23 cellular contexts compared by ENCODE assay signal in genomic region chr11:44528103-44528502, GRCh38. TPM values are rescaled to one million over a fixed set of nuclear protein-coding genes. Genes with fewer than 3 reads are reported as not detected.
DNase-seq lines count a peak whose midpoint lies in the region; ATAC-seq, FAIRE-seq and TF ChIP-seq lines count a peak whose summit lies in the region.
"Had no signal": no experiment of that assay in that cellular context is flagged by ENCODE, and none has a peak within 500 bp of the region (broad histone marks: within the 10 kb centered on the region; RNA-seq: fewer than 3 reads in every experiment).

No MANE protein-coding gene starts in this region.

- H3K4ac ChIP-seq in H1 (replicated peaks; ENCODE audit: insufficient read length, low read depth, low read length), result no peak overlapping the region

- TF ChIP-seq RAD21 in H1 (IDR thresholded peaks at IDR 0.05 in 1 of 2, conservative IDR thresholded peaks at IDR 0.05 in 1 of 2; ENCODE audit: low read depth in 2 of 2, low read length in 2 of 2), result no peak

- POLR2A ChIA-PET in H1 (lab: Charles Lee; ENCODE audit: partially characterized antibody), result no interaction called here

- no peak overlapping the region for H2AK5ac ChIP-seq in H1 (ENCODE audit: low read depth, low read length)

- no peaks in the 10 kb centered on the region for H3K9me3 ChIP-seq in H1 (ENCODE audit: insufficient read depth in 2 of 2, low read depth in 1 of 2, low read length in 1 of 2)
- H3K9me3 ChIP-seq: esophagus squamous epithelium, suprapubic skin, uterus had no signal

- H4K91ac ChIP-seq in H1 (replicated peaks; ENCODE audit: insufficient read length, low read length), result no peak overlapping the region

- H3K4me3 Mint-ChIP-seq in activated CD8-positive, alpha-beta memory T cell treated with anti-CD3 and anti-CD28 coated beads, Interleukin-2, amount 10 ng/mL, durations not matched to agents 7 days and 5 days, result no peak overlapping the region
- H3K4me3 Mint-ChIP-seq in glutamatergic neuron (ENCODE audit: unreplicated experiment), result no peak overlapping the region
- H3K4me3 Mint-ChIP-seq: CD14-positive monocyte; endodermal cell; naive thymus-derived CD8-positive, alpha-beta T cell had no signal

- CTCF ChIA-PET in activated CD8-positive, alpha-beta memory T cell treated with anti-CD3 and anti-CD28 coated beads, Interleukin-2, amount 10 ng/mL, durations not matched to agents 7 days and 5 days (lab: Charles Lee), result interaction anchor here (1.5 kb wide), 1 partner anchor 89 kb away, joined by 5 read pairs; no protein-coding TSS in a partner anchor
- CTCF ChIA-PET in H1 (lab: Charles Lee; ENCODE audit: partially characterized antibody), result interaction anchor here (0.7 to 10.5 kb wide), 5 partner anchors 8 to 101 kb away, joined by 3 to 120 read pairs (median 3); no protein-coding TSS in a partner anchor

- no peaks in the 10 kb centered on the region for H3K79me2 ChIP-seq in H1 (ENCODE audit: control insufficient read depth in 1 of 2, insufficient read depth in 2 of 2, low read length in 2 of 2)

- H4K20me1 ChIP-seq in H1 (replicated peaks in 1 of 2; ENCODE audit: control insufficient read depth in 1 of 2, insufficient read depth in 2 of 2, low read length in 2 of 2), result no peaks in the 10 kb centered on the region

- no peak overlapping the region for H2BK120ac ChIP-seq in H1 (replicated peaks; ENCODE audit: low read depth, low read length)

- no peak overlapping the region for H3K23ac ChIP-seq in H1 (ENCODE audit: insufficient read length)

- H3K36me3 ChIP-seq in H1 (ENCODE audit: control insufficient read depth in 2 of 4, insufficient read depth in 4 of 4, low read length in 3 of 4), result no peaks in the 10 kb centered on the region
- H3K36me3 ChIP-seq: esophagus squamous epithelium, suprapubic skin, uterus had no signal

- H3K18ac ChIP-seq in H1 (ENCODE audit: extremely low read depth, low read length), result peak overlapping the region; percentile 16; the same call in 1 of the 2 replicates

- no peak overlapping the region for H3K27ac ChIP-seq in H1 (ENCODE audit: low read depth, low read length)
- H3K27ac ChIP-seq: esophagus squamous epithelium, KMS-11, suprapubic skin, uterus had no signal

- no peak overlapping the region for H3K14ac ChIP-seq in H1 (ENCODE audit: insufficient read length)

- FAIRE-seq in H54 (lab: Jason Lieb, UNC) (no peak), H1 (lab: Jason Lieb, UNC) (no peak)

- peaks cover 2% of the 10 kb centered on the region for H3K36me3 Mint-ChIP-seq in activated CD8-positive, alpha-beta memory T cell treated with anti-CD3 and anti-CD28 coated beads, Interleukin-2, amount 10 ng/mL, durations not matched to agents 7 days and 5 days
- H3K36me3 Mint-ChIP-seq in glutamatergic neuron (ENCODE audit: unreplicated experiment), result no peaks in the 10 kb centered on the region
- H3K36me3 Mint-ChIP-seq: CD14-positive monocyte; naive thymus-derived CD8-positive, alpha-beta T cell had no signal

- TF ChIP-seq POLR2A in H54 (IDR thresholded peaks at IDR 0.05; ENCODE audit: low read depth, low read length) (no peak), H1 (IDR thresholded peaks at IDR 0.05; ENCODE audit: control extremely low read depth in 1 of 2, low read depth in 2 of 2, low read length in 2 of 2) (no peak)

- no peaks in the 10 kb centered on the region for H3K27me3 ChIP-seq in H1 (replicated peaks in 1 of 4; ENCODE audit: control insufficient read depth in 3 of 4, extremely low read depth in 1 of 4, insufficient read depth in 3 of 4, low read length in 3 of 4)
- H3K27me3 ChIP-seq: suprapubic skin, uterus had no signal

- no peak overlapping the region for H2BK15ac ChIP-seq in H1 (ENCODE audit: low read length)

- DNase-seq in activated CD8-positive, alpha-beta memory T cell treated with anti-CD3 and anti-CD28 coated beads, Interleukin-2, amount 10 ng/mL, durations not matched to agents 7 days and 5 days, result no peak
- DNase-seq in activated CD8-positive, alpha-beta memory T cell treated with anti-CD3 and anti-CD28 coated beads for 24 hours, result no peak
- DNase-seq in H54 (ENCODE audit: insufficient read length, low spot score) (peak; percentile 55), H1 (ENCODE audit: low read depth in 1 of 2, low spot score in 2 of 2) (no peak), posterior vena cava (ENCODE audit: low spot score) (peak; percentile 47), glutamatergic neuron (no peak), dedifferentiated amniotic fluid mesenchymal stem cell (ENCODE audit: extremely low spot score) (no peak)
- DNase-seq: activated CD4-positive, alpha-beta T cell treated with anti-CD3 and anti-CD28 coated beads for 48 hours; activated CD8-positive, alpha-beta memory T cell treated with anti-CD3 and anti-CD28 coated beads, Interleukin-2, amount 50 U/mL, for 48 hours; endodermal cell; esophagus squamous epithelium; GF-D8; naive thymus-derived CD8-positive, alpha-beta T cell; NCI-H1092; NCI-H2081; NCI-H446; SHP77; uterus had no signal

- peaks cover 7% of the 10 kb centered on the region for H3K27me3 Mint-ChIP-seq in activated CD8-positive, alpha-beta memory T cell treated with anti-CD3 and anti-CD28 coated beads, Interleukin-2, amount 10 ng/mL, durations not matched to agents 7 days and 5 days
- peaks cover 4% of the 10 kb centered on the region for H3K27me3 Mint-ChIP-seq in glutamatergic neuron (ENCODE audit: unreplicated experiment)

- H2BK5ac ChIP-seq in H1 (ENCODE audit: low read depth, low read length), result no peak overlapping the region

- no peak overlapping the region for H3K4me3 ChIP-seq in H1 (ENCODE audit: extremely low read depth in 1 of 4, insufficient read depth in 2 of 4, low read depth in 3 of 4, low read length in 4 of 4)
- H3K4me3 ChIP-seq: esophagus squamous epithelium, suprapubic skin, uterus had no signal

- H3K4me1 Mint-ChIP-seq in activated CD8-positive, alpha-beta memory T cell treated with anti-CD3 and anti-CD28 coated beads, Interleukin-2, amount 10 ng/mL, durations not matched to agents 7 days and 5 days, result peaks cover 44% of the 10 kb centered on the region
- H3K4me1 Mint-ChIP-seq in glutamatergic neuron (ENCODE audit: low read depth, unreplicated experiment), result peaks cover 23% of the 10 kb centered on the region
- H3K4me1 Mint-ChIP-seq: endodermal cell had no signal

- no peak overlapping the region for H4K5ac ChIP-seq in H1 (ENCODE audit: insufficient read length, low read depth, low read length)

- H3K56ac ChIP-seq in H1 (replicated peaks; ENCODE audit: insufficient read length, low read depth, low read length), result no peak overlapping the region

- no peaks in the 10 kb centered on the region for H3K79me1 ChIP-seq in H1 (ENCODE audit: low read depth, low read length)

- H3K4me1 ChIP-seq in H1 (replicated peaks in 1 of 4; ENCODE audit: control insufficient read depth in 3 of 4, insufficient read depth in 4 of 4, low read length in 3 of 4), result peaks cover 0 to 7% (median 0%) of the 10 kb centered on the region in 4 experiments; a peak in 4 of 7 replicates
- H3K4me1 ChIP-seq: esophagus squamous epithelium, suprapubic skin, uterus had no signal

- ATAC-seq in activated CD8-positive, alpha-beta memory T cell treated with anti-CD3 and anti-CD28 coated beads, Interleukin-2, amount 10 ng/mL, durations not matched to agents 7 days and 5 days, result no peak
- no peak for ATAC-seq in GM21717 (IDR thresholded peaks at IDR 0.05; ENCODE audit: unreplicated experiment)
- ATAC-seq: naive thymus-derived CD8-positive, alpha-beta T cell; sciatic nerve had no signal

- intact Hi-C loops in posterior vena cava (cut with DNase I), result no loop called here

- no peaks in the 10 kb centered on the region for H3K9me3 Mint-ChIP-seq in activated CD8-positive, alpha-beta memory T cell treated with anti-CD3 and anti-CD28 coated beads, Interleukin-2, amount 10 ng/mL, durations not matched to agents 7 days and 5 days (ENCODE audit: low read depth)
- H3K9me3 Mint-ChIP-seq in glutamatergic neuron (ENCODE audit: unreplicated experiment), result peaks cover 4% of the 10 kb centered on the region
- H3K9me3 Mint-ChIP-seq: endodermal cell; naive thymus-derived CD8-positive, alpha-beta T cell had no signal

- no peak overlapping the region for H3K9ac ChIP-seq in H1 (replicated peaks in 1 of 4; ENCODE audit: extremely low read depth in 1 of 4, low read depth in 3 of 4, low read length in 3 of 4)
- H3K9ac ChIP-seq: KMS-11 had no signal

- no peak for TF ChIP-seq EP300 in H1 (IDR thresholded peaks at IDR 0.05; ENCODE audit: borderline replicate concordance in 1 of 2, low read depth in 2 of 2, low read length in 2 of 2)

- peak overlapping the region; percentile 9 for H3K27ac Mint-ChIP-seq in activated CD8-positive, alpha-beta memory T cell treated with anti-CD3 and anti-CD28 coated beads, Interleukin-2, amount 10 ng/mL, durations not matched to agents 7 days and 5 days
- H3K27ac Mint-ChIP-seq in glutamatergic neuron (ENCODE audit: unreplicated experiment), result no peak overlapping the region
- H3K27ac Mint-ChIP-seq: CD14-positive monocyte, endodermal cell had no signal

- H3K23me2 ChIP-seq in H1 (ENCODE audit: low read depth, low read length), result no peaks in the 10 kb centered on the region

- no peak overlapping the region for H4K8ac ChIP-seq in H1 (ENCODE audit: extremely low read depth, insufficient read depth, low read length)

- WGBS in H1 (ENCODE audit: extremely low coverage in 1 of 2, insufficient coverage in 1 of 2, insufficient read length in 1 of 2, insufficient replicate concordance in 2 of 2, low coverage in 1 of 2, low lambda C conversion rate in 2 of 2, missing lambda C conversion rate in 1 of 2), 2 experiments, result 86% methylated on average over 8 of the region's 8 CpGs; no CpG with 5 or more reads in 1 of the 2 experiments

- no peak overlapping the region for H2BK20ac ChIP-seq in H1 (ENCODE audit: low read length)

- H2BK12ac ChIP-seq in H1 (ENCODE audit: low read depth, low read length), result no peak overlapping the region; the same call in 1 of the 2 replicates

- no peak overlapping the region for H2AFZ ChIP-seq in H1 (ENCODE audit: low read length)

- H3K4me2 ChIP-seq in H1 (ENCODE audit: insufficient read depth in 1 of 2, low read depth in 2 of 2, low read length in 2 of 2), result no peak overlapping the region
- H3K4me2 ChIP-seq: KMS-11 had no signal

- TF ChIP-seq CTCF in H1 (IDR thresholded peaks at IDR 0.05; ENCODE audit: control extremely low read depth in 1 of 3, insufficient read depth in 1 of 3, low read depth in 1 of 3, low read length in 3 of 3), result no peak
- TF ChIP-seq CTCF in glutamatergic neuron (IDR thresholded peaks at IDR 0.05; ENCODE audit: partially characterized antibody, unreplicated experiment), result no peak

RNA-seq across cellular contexts. Expression of gene CD82, which starts 37.4 kb away (rescaled TPM):
- total RNA-seq in activated CD8-positive, alpha-beta memory T cell treated with anti-CD3 and anti-CD28 coated beads, Interleukin-2, amount 10 ng/mL, durations not matched to agents 7 days and 5 days, result 100 to 1,000 TPM in 1 of 2 experiments, 10 to 100 TPM in 1; 90.2 to 285 TPM
- total RNA-seq in H1 (2021; fragmentation: NEBNext Ultra II Directional; extraction: Animal tissue kit (Norgen Biotek cat#: 25700)), result 7.9 and 8.6 TPM in 2 replicates
- 10.1 and 10.3 TPM in 2 replicates for polyA plus RNA-seq in H1 (2011; rRNA removed)
- polyA plus RNA-seq in H1 (2011; cell fraction: cytosol; rRNA removed), result 11.5 TPM
- polyA plus RNA-seq in H1 (2011; cell fraction: nucleus; rRNA removed), result 5.3 TPM
- polyA plus RNA-seq in H1 (2012, experiment 1 of 2), result 6.0 to 11.2 TPM (median 8.8 TPM) in 4 replicates
- polyA plus RNA-seq in H1 (2012, experiment 2 of 2), result 5.3 TPM
- 6.9 TPM for polyA plus RNA-seq in H1 (2013, experiment 1 of 2)
- polyA plus RNA-seq in H1 (2013, experiment 2 of 2), result 7.0 TPM
- polyA minus RNA-seq in H1 (2011; rRNA and poly(A)+ RNA removed), result 3.8 and 10.3 TPM in 2 replicates
- polyA minus RNA-seq in H1 (2011; cell fraction: cytosol; rRNA and poly(A)+ RNA removed), result 6.8 TPM
- polyA minus RNA-seq in H1 (2011; cell fraction: nucleus; rRNA and poly(A)+ RNA removed), result 2.9 TPM
- total RNA-seq in posterior vena cava (10 to 100 TPM; 26.8 to 28.6 TPM), glutamatergic neuron (ENCODE audit: unreplicated experiment) (4.4 TPM)

Comparison
In these comparisons a context has a peak if more than half of its experiments do, and no peak if none do; other contexts are left out.
1. DNase-seq: peak in H54 (single experiment) and posterior vena cava (single experiment); none in activated CD8-positive, alpha-beta memory T cell treated with anti-CD3 and anti-CD28 coated beads, Interleukin-2, amount 10 ng/mL, durations not matched to agents 7 days and 5 days (single experiment), activated CD8-positive, alpha-beta memory T cell treated with anti-CD3 and anti-CD28 coated beads for 24 hours (single experiment), H1 (0 of 2), glutamatergic neuron (single experiment) and dedifferentiated amniotic fluid mesenchymal stem cell (single experiment).